ENCODE assay signal across 15 cellular contexts in genomic region chr1:75394386-75395139, GRCh38.
DNase-seq lines count a peak whose midpoint lies in the region; ATAC-seq lines count a peak whose summit lies in the region.
"Had no signal": no experiment of that assay in that cellular context is flagged by ENCODE, and none has a peak within 500 bp of the region (broad histone marks: within the 10 kb centered on the region; RNA-seq: fewer than 3 reads in every experiment).

No MANE protein-coding gene starts in this region.

- no peaks in the 10 kb centered on the region for H3K27me3 ChIP-seq in neuronal stem cell (ENCODE audit: control insufficient read depth in 3 of 3, insufficient read depth in 3 of 3, low read depth in 1 of 3, low read length in 3 of 3)
- H3K27me3 ChIP-seq: brain microvascular endothelial cell had no signal

- no peak overlapping the region for H3K9ac ChIP-seq in neuronal stem cell (ENCODE audit: low read depth, low read length, poor library complexity)

- peaks cover 12 to 33% (median 16%) of the 10 kb centered on the region in 6 donors for H3K9me3 Mint-ChIP-seq in immature natural killer cell
- H3K9me3 Mint-ChIP-seq: activated CD4-positive, alpha-beta T cell treated with anti-CD3 and anti-CD28 coated beads, Interleukin-2, amount 10 ng/mL, durations not matched to agents 24 days and 14 days had no signal

- peak; percentile 9 for DNase-seq in germinal center (ENCODE audit: low spot score)
- DNase-seq in GF-D8 (lab: John Stamatoyannopoulos, UW), result no peak
- DNase-seq in neuronal stem cell (ENCODE audit: low spot score), result no peak
- DNase-seq in immature natural killer cell, result no peak
- DNase-seq: activated effector memory CD4-positive, alpha-beta T cell treated with anti-CD3 and anti-CD28 coated beads, Interleukin-2, amount 50 U/mL, for 16 hours; brain microvascular endothelial cell; glutamatergic neuron; left cardiac atrium; naive B cell; T-helper 17 cell had no signal

- H3K9me3 ChIP-seq in neuronal stem cell (replicated peaks in 1 of 2; ENCODE audit: control insufficient read depth in 2 of 2, insufficient read depth in 1 of 2, low read depth in 1 of 2, low read length in 2 of 2), result peaks cover 0 to 2% of the 10 kb centered on the region in 2 donors

- no peak overlapping the region for H3K4me3 ChIP-seq in neuronal stem cell (ENCODE audit: low read length in 2 of 2)

- H3K27ac ChIP-seq in neuronal stem cell (replicated peaks; ENCODE audit: low read length), result no peak overlapping the region
- H3K27ac ChIP-seq: brain microvascular endothelial cell, C4-2B had no signal

- no peak overlapping the region for H3K27ac Mint-ChIP-seq in immature natural killer cell
- H3K27ac Mint-ChIP-seq: activated CD4-positive, alpha-beta T cell treated with anti-CD3 and anti-CD28 coated beads, Interleukin-2, amount 10 ng/mL, durations not matched to agents 24 days and 14 days; naive B cell; T-helper 17 cell had no signal

- no peak overlapping the region for H3K4me2 ChIP-seq in neuronal stem cell (ENCODE audit: insufficient read depth, low read length, poor library complexity, severe bottlenecking)

- no peak overlapping the region for H3K23ac ChIP-seq in neuronal stem cell (ENCODE audit: low read depth, low read length, poor library complexity)

- H3K36me3 ChIP-seq in neuronal stem cell (replicated peaks in 1 of 2; ENCODE audit: control insufficient read depth in 2 of 2, insufficient read depth in 2 of 2, low read length in 2 of 2), result no peaks in the 10 kb centered on the region
- H3K36me3 ChIP-seq: brain microvascular endothelial cell had no signal

- H4K8ac ChIP-seq in neuronal stem cell (ENCODE audit: low read depth, low read length), result no peak overlapping the region

- H2AFZ ChIP-seq in neuronal stem cell (ENCODE audit: low read length), result no peak overlapping the region

- no peaks in the 10 kb centered on the region for H3K79me1 ChIP-seq in neuronal stem cell (ENCODE audit: low read depth, low read length)

- ATAC-seq in GM18909 (IDR thresholded peaks at IDR 0.05; ENCODE audit: poor library complexity, unreplicated experiment), result peak; percentile 67
- ATAC-seq in GM21825 (IDR thresholded peaks at IDR 0.05; ENCODE audit: unreplicated experiment), result peak; percentile 62
- peak; percentile 54 for ATAC-seq in HG03175 (IDR thresholded peaks at IDR 0.05; ENCODE audit: unreplicated experiment)
- ATAC-seq: left cardiac atrium, T-helper 17 cell had no signal

- H3K18ac ChIP-seq in neuronal stem cell (ENCODE audit: low read length), result no peak overlapping the region

- H3K4me3 Mint-ChIP-seq in immature natural killer cell, result no peak overlapping the region
- H3K4me3 Mint-ChIP-seq: activated CD4-positive, alpha-beta T cell treated with anti-CD3 and anti-CD28 coated beads, Interleukin-2, amount 10 ng/mL, durations not matched to agents 24 days and 14 days; naive B cell; T-helper 17 cell had no signal

- peaks cover 0 to 7% (median 0%) of the 10 kb centered on the region in 3 donors for H3K36me3 Mint-ChIP-seq in immature natural killer cell

- no peak overlapping the region for H3K14ac ChIP-seq in neuronal stem cell (ENCODE audit: low read length)

- peaks cover 0 to 2% (median 0%) of the 10 kb centered on the region in 3 donors for H3K27me3 Mint-ChIP-seq in immature natural killer cell (ENCODE audit: low read depth in 3 of 3)
- H3K27me3 Mint-ChIP-seq: activated CD4-positive, alpha-beta T cell treated with anti-CD3 and anti-CD28 coated beads, Interleukin-2, amount 10 ng/mL, durations not matched to agents 24 days and 14 days; naive B cell; T-helper 17 cell had no signal

- no peaks in the 10 kb centered on the region for H3K4me1 ChIP-seq in neuronal stem cell (ENCODE audit: control insufficient read depth in 2 of 2, insufficient read depth in 1 of 2, low read depth in 1 of 2, low read length in 2 of 2)

- H2BK15ac ChIP-seq in neuronal stem cell (ENCODE audit: low read length), result no peak overlapping the region

- no peak overlapping the region for H2AK5ac ChIP-seq in neuronal stem cell (ENCODE audit: low read depth, low read length)

- no peak overlapping the region for H2BK120ac ChIP-seq in neuronal stem cell (ENCODE audit: low read depth, low read length)

- no peak overlapping the region for H4K91ac ChIP-seq in neuronal stem cell (ENCODE audit: low read depth, low read length, poor library complexity)

- no peak overlapping the region for H2BK12ac ChIP-seq in neuronal stem cell (ENCODE audit: low read length)

- no CpG with 5 or more reads among the region's 3 CpGs for WGBS in neuronal stem cell (ENCODE audit: extremely low coverage in 2 of 2, insufficient read length in 2 of 2, insufficient replicate concordance in 1 of 2), 2 donors

- H2BK5ac ChIP-seq in neuronal stem cell (ENCODE audit: low read length), result no peak overlapping the region

- no peak overlapping the region for H3K4ac ChIP-seq in neuronal stem cell (ENCODE audit: low read length)

- no peaks in the 10 kb centered on the region for H3K4me1 Mint-ChIP-seq in immature natural killer cell
- H3K4me1 Mint-ChIP-seq: activated CD4-positive, alpha-beta T cell treated with anti-CD3 and anti-CD28 coated beads, Interleukin-2, amount 10 ng/mL, durations not matched to agents 24 days and 14 days; naive B cell; T-helper 17 cell had no signal
